Comparison of ENCODE assay signal across 1 cellular context in genomic region chr7:27053153-27053552, GRCh38.
TF ChIP-seq lines count a peak whose summit lies in the region.

No MANE protein-coding gene starts in this region.

TF ChIP-seq in HepG2, 621 proteins besides CTCF, POLR2A, EP300 and RAD21:
- TF ChIP-seq JARID2 (CRISPR knock-in tag; IDR thresholded peaks at IDR 0.05; ENCODE audit: insufficient replicate concordance), result no peak
- TF ChIP-seq TAF15 (IDR thresholded peaks at IDR 0.05; ENCODE audit: low read depth, low read length, poor library complexity, severe bottlenecking), result no peak
- no peak for TF ChIP-seq PRDM4 (CRISPR knock-in tag; IDR thresholded peaks at IDR 0.05; ENCODE audit: borderline replicate concordance)
- TF ChIP-seq SRSF4 (IDR thresholded peaks at IDR 0.05; ENCODE audit: low read depth, low read length, poor library complexity, severe bottlenecking), result no peak
- no peak for TF ChIP-seq ZNF629 (CRISPR knock-in tag; conservative IDR thresholded peaks at IDR 0.05)
- no peak for TF ChIP-seq KLF11 (CRISPR knock-in tag; IDR thresholded peaks at IDR 0.05)
- TF ChIP-seq ASH2L (IDR thresholded peaks at IDR 0.05; ENCODE audit: insufficient read length, low read depth, low read length), result no peak
- TF ChIP-seq ZNF180 (CRISPR knock-in tag; IDR thresholded peaks at IDR 0.05; ENCODE audit: borderline replicate concordance, low read depth), result no peak
- no peak for TF ChIP-seq PHF20 (CRISPR knock-in tag; IDR thresholded peaks at IDR 0.05)
- TF ChIP-seq ZNF18 (CRISPR knock-in tag; IDR thresholded peaks at IDR 0.05; ENCODE audit: insufficient replicate concordance), result no peak
- TF ChIP-seq ZNF430 (CRISPR knock-in tag; IDR thresholded peaks at IDR 0.05), result no peak
- no peak for TF ChIP-seq ZC3H13 (CRISPR knock-in tag; IDR thresholded peaks at IDR 0.05)
- no peak for TF ChIP-seq RBAK (CRISPR knock-in tag; IDR thresholded peaks at IDR 0.05)
- no peak for TF ChIP-seq FOXA3 (CRISPR knock-in tag; IDR thresholded peaks at IDR 0.05)
- TF ChIP-seq ZFP1 (CRISPR knock-in tag; IDR thresholded peaks at IDR 0.05), result no peak
